ENCODE assay signal across 1 cellular context in genomic region chr5:176868731-176869130, GRCh38.
TF ChIP-seq lines count a peak whose summit lies in the region.

No MANE protein-coding gene starts in this region.

TF ChIP-seq in WTC11, 78 proteins besides CTCF, POLR2A, EP300 and RAD21 (continued from another document):
- TF ChIP-seq E2F1 (CRISPR knock-in tag; IDR thresholded peaks at IDR 0.05) (no peak), IRF1 (CRISPR knock-in tag; IDR thresholded peaks at IDR 0.05) (no peak), NR2C2 (CRISPR knock-in tag; IDR thresholded peaks at IDR 0.05) (no peak), ZNF232 (CRISPR knock-in tag; IDR thresholded peaks at IDR 0.05) (no peak), GRHL2 (CRISPR knock-in tag; IDR thresholded peaks at IDR 0.05; ENCODE audit: insufficient replicate concordance, severe bottlenecking) (no peak), NR3C1 (CRISPR knock-in tag; conservative IDR thresholded peaks at IDR 0.05; ENCODE audit: low read depth) (no peak), ZNF671 (CRISPR knock-in tag; IDR thresholded peaks at IDR 0.05) (no peak)
- TF ChIP-seq, protein P1, sequence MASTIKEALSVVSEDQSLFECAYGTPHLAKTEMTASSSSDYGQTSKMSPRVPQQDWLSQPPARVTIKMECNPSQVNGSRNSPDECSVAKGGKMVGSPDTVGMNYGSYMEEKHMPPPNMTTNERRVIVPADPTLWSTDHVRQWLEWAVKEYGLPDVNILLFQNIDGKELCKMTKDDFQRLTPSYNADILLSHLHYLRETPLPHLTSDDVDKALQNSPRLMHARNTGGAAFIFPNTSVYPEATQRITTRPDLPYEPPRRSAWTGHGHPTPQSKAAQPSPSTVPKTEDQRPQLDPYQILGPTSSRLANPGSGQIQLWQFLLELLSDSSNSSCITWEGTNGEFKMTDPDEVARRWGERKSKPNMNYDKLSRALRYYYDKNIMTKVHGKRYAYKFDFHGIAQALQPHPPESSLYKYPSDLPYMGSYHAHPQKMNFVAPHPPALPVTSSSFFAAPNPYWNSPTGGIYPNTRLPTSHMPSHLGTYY (CRISPR knock-in tag; IDR thresholded peaks at IDR 0.05), result no peak
- TF ChIP-seq, protein P2, sequence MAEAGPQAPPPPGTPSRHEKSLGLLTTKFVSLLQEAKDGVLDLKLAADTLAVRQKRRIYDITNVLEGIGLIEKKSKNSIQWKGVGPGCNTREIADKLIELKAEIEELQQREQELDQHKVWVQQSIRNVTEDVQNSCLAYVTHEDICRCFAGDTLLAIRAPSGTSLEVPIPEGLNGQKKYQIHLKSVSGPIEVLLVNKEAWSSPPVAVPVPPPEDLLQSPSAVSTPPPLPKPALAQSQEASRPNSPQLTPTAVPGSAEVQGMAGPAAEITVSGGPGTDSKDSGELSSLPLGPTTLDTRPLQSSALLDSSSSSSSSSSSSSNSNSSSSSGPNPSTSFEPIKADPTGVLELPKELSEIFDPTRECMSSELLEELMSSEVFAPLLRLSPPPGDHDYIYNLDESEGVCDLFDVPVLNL (CRISPR knock-in tag; IDR thresholded peaks at IDR 0.05; ENCODE audit: borderline replicate concordance, low read depth), result no peak
